ENCODE assay signal across 1 cellular context in genomic region chr5:62403411-62404250, GRCh38.
TF ChIP-seq lines count a peak whose summit lies in the region.

DIMT1 (minus strand) TSS chr5:62403905; CDS start chr5:62403772, 133 bp downstream.

TF ChIP-seq in HCT116, 20 proteins besides CTCF, POLR2A, EP300 and RAD21 (continued from another document):
- TF ChIP-seq EZH2 (IDR thresholded peaks at IDR 0.05) = no peak
- TF ChIP-seq ZFX (IDR thresholded peaks at IDR 0.05) = peak; percentile 83
- TF ChIP-seq FOSL1 (IDR thresholded peaks at IDR 0.05; ENCODE audit: low read depth) = no peak
- peak; percentile 48 for TF ChIP-seq YY1 (IDR thresholded peaks at IDR 0.05; ENCODE audit: extremely low read depth, insufficient replicate concordance, low read depth, low read length)
- TF ChIP-seq SP1 (IDR thresholded peaks at IDR 0.05; ENCODE audit: low read depth) = peak; percentile 62
- peak; percentile 99 for TF ChIP-seq POLR2AphosphoS5 (IDR thresholded peaks at IDR 0.05; ENCODE audit: low read depth, low read length)
- no peak for TF ChIP-seq ZNF274 (IDR thresholded peaks at IDR 0.05; ENCODE audit: low read depth, low read length)
- TF ChIP-seq EZH2phosphoT487 (IDR thresholded peaks at IDR 0.05; ENCODE audit: borderline replicate concordance) = no peak
